In genomic region chr9:85112933-85113418, GRCh38 we compare ENCODE assay signal across 34 cellular contexts.
"Had no signal": no experiment of that assay in that cellular context is flagged by ENCODE, and none has a peak within 500 bp of the region (broad histone marks: within the 10 kb centered on the region; RNA-seq: fewer than 3 reads in every experiment).

No MANE protein-coding gene starts in this region.

- H3K4me3 ChIP-seq: adrenal gland, body of pancreas, breast epithelium had no signal

- DNase-seq: activated B cell treated with CpG ODN at 0.5 μM for 24 hours; activated CD4-positive, alpha-beta memory T cell treated with anti-CD3 and anti-CD28 coated beads for 36 hours; activated CD4-positive, alpha-beta T cell treated with anti-CD3 and anti-CD28 coated beads for 4 hours; activated CD4-positive, alpha-beta T cell treated with anti-CD3 and anti-CD28 coated beads, Interleukin-2, amount 10 ng/mL, durations not matched to agents 24 days and 14 days; activated CD4-positive, alpha-beta T cell treated with anti-CD3 and anti-CD28 coated beads, Interleukin-2, amount 50 U/mL, for 1 hour; activated CD4-positive, alpha-beta T cell treated with anti-CD3 and anti-CD28 coated beads, Interleukin-2, amount 50 U/mL, for 4 hours; activated CD4-positive, CD25-positive, alpha-beta regulatory T cell treated with anti-CD3 and anti-CD28 coated beads, Interleukin-2, amount 50 U/mL, for 72 hours; activated CD8-positive, alpha-beta memory T cell treated with anti-CD3 and anti-CD28 coated beads, Interleukin-2, amount 50 U/mL, for 4 hours; activated CD8-positive, alpha-beta T cell treated with anti-CD3 and anti-CD28 coated beads for 36 hours; activated effector memory CD4-positive, alpha-beta T cell treated with anti-CD3 and anti-CD28 coated beads, Interleukin-2, amount 50 U/mL, for 16 hours; activated gamma-delta T cell treated with Interleukin-2 at 50 U/mL for 16 hours; activated naive CD4-positive, alpha-beta T cell; activated naive CD4-positive, alpha-beta T cell treated with anti-CD3 and anti-CD28 coated beads for 36 hours; activated naive CD4-positive, alpha-beta T cell treated with anti-CD3 and anti-CD28 coated beads, Interleukin-2, amount 50 U/mL, for 16 hours; activated naive CD8-positive, alpha-beta T cell treated with anti-CD3 and anti-CD28 coated beads for 36 hours; activated T-cell treated with anti-CD3 and anti-CD28 coated beads for 4 hours; activated T-cell treated with anti-CD3 and anti-CD28 coated beads, Interleukin-2, amount 50 U/mL, for 1 hour; activated T-cell treated with anti-CD3 and anti-CD28 coated beads, Interleukin-2, amount 50 U/mL, for 4 hours; activated T-cell treated with anti-CD3 and anti-CD28 coated beads, Interleukin-2, amount 50 U/mL, for 72 hours; adrenal gland; amniotic stem cell; aorta; body of pancreas; brain microvascular endothelial cell; central memory CD4-positive, alpha-beta T cell; T-helper 1 cell; T-helper 2 cell; T-helper 9 cell had no signal

- H3K36me3 ChIP-seq: adrenal gland, brain microvascular endothelial cell, breast epithelium had no signal

- FAIRE-seq: astrocyte, TTC549 had no signal

- H3K27me3 ChIP-seq: adrenal gland, brain microvascular endothelial cell, breast epithelium had no signal

- H3K27ac ChIP-seq: adrenal gland, body of pancreas, brain microvascular endothelial cell, breast epithelium, VCaP had no signal

- H3K4me1 ChIP-seq: adrenal gland, body of pancreas, breast epithelium had no signal

- ATAC-seq: activated CD8-positive, alpha-beta T cell treated with anti-CD3 and anti-CD28 coated beads for 36 hours; activated naive CD4-positive, alpha-beta T cell treated with anti-CD3 and anti-CD28 coated beads, Interleukin-2, amount 50 U/mL, for 72 hours; activated T-cell treated with anti-CD3 and anti-CD28 coated beads, Interleukin-2, amount 50 U/mL, for 4 hours; activated T-cell treated with anti-CD3 and anti-CD28 coated beads, Interleukin-2, amount 50 U/mL, for 72 hours; activated T-helper 17 cell treated with anti-CD3 and anti-CD28 coated beads, Interleukin-2, amount 50 U/mL, for 72 hours; body of pancreas had no signal

- H3K9me3 ChIP-seq: adrenal gland, body of pancreas, breast epithelium had no signal
